Comparison of ENCODE assay signal across 11 cellular contexts in the genomic region with DNA sequence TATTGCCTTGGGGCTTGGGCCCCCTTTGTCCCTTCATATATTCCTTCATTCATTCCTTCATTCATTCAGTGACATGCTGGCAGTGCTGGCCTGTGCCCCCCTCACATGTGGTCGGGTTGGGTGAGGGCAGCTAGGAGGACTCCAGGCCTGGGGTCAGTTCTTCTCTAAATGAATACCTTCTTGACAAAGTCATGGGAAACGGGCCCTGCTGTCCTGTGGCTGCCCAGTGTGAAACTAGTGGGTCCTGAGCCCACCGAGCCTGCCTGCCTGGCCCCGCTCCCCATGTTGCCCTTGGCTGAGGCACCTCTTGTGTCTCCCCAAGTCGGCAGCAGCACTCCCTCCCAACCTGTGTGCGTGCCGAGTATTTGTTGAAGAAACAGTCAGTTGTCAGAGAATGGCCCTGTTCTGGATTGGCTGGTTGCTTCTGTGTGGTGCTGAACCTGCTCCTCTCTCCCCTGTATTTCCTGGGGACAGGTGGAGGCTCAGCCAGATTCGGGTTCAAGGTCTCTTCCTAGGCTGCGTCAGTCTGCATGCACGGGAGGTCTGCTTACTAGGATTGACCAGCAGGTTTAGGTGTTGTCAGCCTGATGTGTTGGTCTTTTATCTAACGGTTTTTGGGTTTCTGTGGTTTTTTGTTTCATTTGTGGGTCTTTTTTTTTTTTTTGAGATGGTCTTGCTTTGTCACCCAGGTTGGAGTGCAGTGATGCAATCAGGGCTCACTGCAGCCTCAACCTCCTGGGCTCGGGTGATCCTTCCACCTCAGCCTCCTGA. TPM values are rescaled to one million over a fixed set of nuclear protein-coding genes. Genes with fewer than 3 reads are reported as not detected.
A peak's percentile ranks its signal among the peaks of the same experiment; 100 is the strongest.
DNase-seq lines count a peak whose midpoint lies in the region; ATAC-seq and TF ChIP-seq lines count a peak whose summit lies in the region.
"Had no signal": no experiment of that assay in that cellular context is flagged by ENCODE, and none has a peak within 500 bp of the region (broad histone marks: within the 10 kb centered on the region; RNA-seq: fewer than 3 reads in every experiment).

No MANE protein-coding gene starts in this region.

- H4K20me1 ChIP-seq in IMR-90 (ENCODE audit: insufficient read depth, low read length) = no peaks in the 10 kb centered on the region; the same call in 1 of the 2 replicates

- H2AFZ ChIP-seq in IMR-90 (replicated peaks; ENCODE audit: low read length, poor library complexity) = no peak overlapping the region

- 90% methylated on average over 5 of the region's 12 CpGs; no CpG with 5 or more reads in 1 of the 2 experiments for WGBS in IMR-90 (ENCODE audit: extremely low coverage in 2 of 2, insufficient read length in 1 of 2), 2 experiments

- peaks cover 44% of the 10 kb centered on the region for H3K36me3 Mint-ChIP-seq in activated CD4-positive, alpha-beta T cell treated with anti-CD3 and anti-CD28 coated beads, Interleukin-2, amount 10 ng/mL, durations not matched to agents 7 days and 5 days (ENCODE audit: low read depth)
- H3K36me3 Mint-ChIP-seq in activated T-helper 2 cell treated with anti-CD3 and anti-CD28 coated beads, Interferon-gamma antibody, Interleukin-2, Interleukin-4, amounts not matched to agents 10 μg/mL and 5 μg/mL and 100 μg/mL, durations not matched to agents 14 hours and 24 hours and 36 hours (ENCODE audit: low read depth) = peaks cover 33% of the 10 kb centered on the region
- no peaks in the 10 kb centered on the region for H3K36me3 Mint-ChIP-seq in neural crest cell (ENCODE audit: low read depth)

- dilution Hi-C loops in IMR-90 (cut with HindIII; ENCODE audit: low sequenced_read_pairs, unreplicated experiment) = no loop called here

- no peak overlapping the region for H3K14ac ChIP-seq in IMR-90 (replicated peaks; ENCODE audit: low read depth, low read length)

- intact Hi-C loops in IMR-90 (cut with micrococcal nuclease) = no loop called here
- intact Hi-C loops in activated T-helper 2 cell treated with anti-CD3 and anti-CD28 coated beads, Interferon-gamma antibody, Interleukin-2, Interleukin-4, amounts not matched to agents 10 μg/mL and 5 μg/mL and 100 μg/mL, durations not matched to agents 14 hours and 24 hours and 36 hours (cut with micrococcal nuclease) = no loop called here

- H4K91ac ChIP-seq in IMR-90 (ENCODE audit: insufficient read depth, low read depth, low read length) = no peak overlapping the region

- no peak for ATAC-seq in IMR-90 (ENCODE audit: low read depth)
- ATAC-seq in GM18867 (IDR thresholded peaks at IDR 0.05; ENCODE audit: unreplicated experiment) = no peak
- ATAC-seq: upper lobe of right lung had no signal

- no peak overlapping the region for H3K27ac ChIP-seq in IMR-90 (ENCODE audit: insufficient read depth, low read length)
- H3K27ac ChIP-seq: coronary artery, upper lobe of right lung had no signal

- no peak overlapping the region for H3K56ac ChIP-seq in IMR-90 (ENCODE audit: extremely low read depth, insufficient read depth, low read length)

- no peaks in the 10 kb centered on the region for H3K9me3 ChIP-seq in IMR-90 (ENCODE audit: control insufficient read depth, insufficient read depth, low read length)
- H3K9me3 ChIP-seq: upper lobe of right lung had no signal

- H2BK20ac ChIP-seq in IMR-90 (ENCODE audit: low read depth, low read length) = no peak overlapping the region

- no peak overlapping the region for H3K23ac ChIP-seq in IMR-90 (ENCODE audit: low read depth, low read length)

- no peak for TF ChIP-seq RAD21 in IMR-90 (IDR thresholded peaks at IDR 0.05; ENCODE audit: low read length)

- H2BK120ac ChIP-seq in IMR-90 (ENCODE audit: low read depth, low read length) = no peak overlapping the region

- peaks cover 3% of the 10 kb centered on the region; the same call in 1 of the 2 replicates for H3K4me1 ChIP-seq in IMR-90 (ENCODE audit: control insufficient read depth, insufficient read depth, low read length)
- H3K4me1 ChIP-seq: upper lobe of right lung had no signal

- no peak overlapping the region for H3K4ac ChIP-seq in IMR-90 (ENCODE audit: low read depth, low read length)

- no peak for TF ChIP-seq POLR2A in IMR-90 (IDR thresholded peaks at IDR 0.05; ENCODE audit: low read depth, low read length)

- H3K27me3 ChIP-seq in IMR-90 (ENCODE audit: control insufficient read depth, insufficient read depth, low read length) = no peaks in the 10 kb centered on the region
- H3K27me3 ChIP-seq: upper lobe of right lung had no signal

- peaks cover 64% of the 10 kb centered on the region for H3K4me1 Mint-ChIP-seq in activated CD4-positive, alpha-beta T cell treated with anti-CD3 and anti-CD28 coated beads, Interleukin-2, amount 10 ng/mL, durations not matched to agents 7 days and 5 days
- peaks cover 40% of the 10 kb centered on the region for H3K4me1 Mint-ChIP-seq in activated T-helper 2 cell treated with anti-CD3 and anti-CD28 coated beads, Interferon-gamma antibody, Interleukin-2, Interleukin-4, amounts not matched to agents 10 μg/mL and 5 μg/mL and 100 μg/mL, durations not matched to agents 14 hours and 24 hours and 36 hours (ENCODE audit: low read depth)
- peaks cover 22% of the 10 kb centered on the region for H3K4me1 Mint-ChIP-seq in neural crest cell

- TF ChIP-seq CTCF in IMR-90 (conservative IDR thresholded peaks at IDR 0.05; ENCODE audit: low read depth, low read length) = no peak
- TF ChIP-seq CTCF in neural crest cell (conservative IDR thresholded peaks at IDR 0.05) = no peak

- H2AK5ac ChIP-seq in IMR-90 (ENCODE audit: low read depth, low read length) = no peak overlapping the region

- peak; percentile 46 for DNase-seq in activated CD4-positive, alpha-beta T cell treated with anti-CD3 and anti-CD28 coated beads, Interleukin-2, amount 10 ng/mL, durations not matched to agents 7 days and 5 days
- no peak for DNase-seq in activated CD4-positive, alpha-beta T cell treated with anti-CD3 and anti-CD28 coated beads, Interleukin-2, amount 50 U/mL, for 4 hours
- DNase-seq in IMR-90 = no peak
- DNase-seq in activated T-helper 2 cell treated with anti-CD3 and anti-CD28 coated beads, Interferon-gamma antibody, Interleukin-2, Interleukin-4, amounts not matched to agents 10 μg/mL and 5 μg/mL and 100 μg/mL, durations not matched to agents 14 hours and 24 hours and 36 hours (ENCODE audit: low spot score) = no peak
- DNase-seq in neural crest cell (ENCODE audit: low read depth, low spot score) = no peak
- no peak for DNase-seq in putamen (ENCODE audit: low spot score)
- DNase-seq in foreskin melanocyte = no peak
- DNase-seq: foreskin fibroblast, upper lobe of right lung had no signal

- in situ Hi-C loops in IMR-90 (cut with MboI; ENCODE audit: low sequenced_read_pairs) = no loop called here

- no peaks in the 10 kb centered on the region for H3K9me3 Mint-ChIP-seq in activated CD4-positive, alpha-beta T cell treated with anti-CD3 and anti-CD28 coated beads, Interleukin-2, amount 10 ng/mL, durations not matched to agents 7 days and 5 days
- H3K9me3 Mint-ChIP-seq in activated T-helper 2 cell treated with anti-CD3 and anti-CD28 coated beads, Interferon-gamma antibody, Interleukin-2, Interleukin-4, amounts not matched to agents 10 μg/mL and 5 μg/mL and 100 μg/mL, durations not matched to agents 14 hours and 24 hours and 36 hours = no peaks in the 10 kb centered on the region
- H3K9me3 Mint-ChIP-seq in neural crest cell = no peaks in the 10 kb centered on the region

- no peak overlapping the region for H2BK5ac ChIP-seq in IMR-90 (ENCODE audit: low read depth, low read length, poor library complexity, severe bottlenecking)

- peaks cover 40% of the 10 kb centered on the region for H3K36me3 ChIP-seq in IMR-90 (ENCODE audit: control insufficient read depth, insufficient read depth, low read length)

- POLR2A ChIA-PET in activated CD4-positive, alpha-beta T cell treated with anti-CD3 and anti-CD28 coated beads, Interleukin-2, amount 10 ng/mL, durations not matched to agents 7 days and 5 days (lab: Charles Lee) = no interaction called here
- POLR2A ChIA-PET in IMR-90 (lab: Charles Lee; ENCODE audit: unreplicated experiment) = no interaction called here

- H3K9me1 ChIP-seq in IMR-90 (ENCODE audit: insufficient read depth, low read length) = no peaks in the 10 kb centered on the region

- H3K79me1 ChIP-seq in IMR-90 (ENCODE audit: low read depth in 1 of 2, low read length in 2 of 2) = no peaks in the 10 kb centered on the region

- H3K27ac Mint-ChIP-seq in activated CD4-positive, alpha-beta T cell treated with anti-CD3 and anti-CD28 coated beads, Interleukin-2, amount 10 ng/mL, durations not matched to agents 7 days and 5 days = peak overlapping the region; percentile 91
- H3K27ac Mint-ChIP-seq in activated T-helper 2 cell treated with anti-CD3 and anti-CD28 coated beads, Interferon-gamma antibody, Interleukin-2, Interleukin-4, amounts not matched to agents 10 μg/mL and 5 μg/mL and 100 μg/mL, durations not matched to agents 14 hours and 24 hours and 36 hours = peak overlapping the region; percentile 92
- H3K27ac Mint-ChIP-seq in neural crest cell (ENCODE audit: unreplicated experiment) = peak overlapping the region; percentile 27

- H3K9ac ChIP-seq in IMR-90 (ENCODE audit: low read depth, low read length) = no peak overlapping the region

- no TSS peak for BruUV-seq in IMR-90 (replicated peaks; lab: Mats Ljungman, UMichigan)

- H3K27me3 Mint-ChIP-seq in activated CD4-positive, alpha-beta T cell treated with anti-CD3 and anti-CD28 coated beads, Interleukin-2, amount 10 ng/mL, durations not matched to agents 7 days and 5 days = no peaks in the 10 kb centered on the region
- H3K27me3 Mint-ChIP-seq in activated T-helper 2 cell treated with anti-CD3 and anti-CD28 coated beads, Interferon-gamma antibody, Interleukin-2, Interleukin-4, amounts not matched to agents 10 μg/mL and 5 μg/mL and 100 μg/mL, durations not matched to agents 14 hours and 24 hours and 36 hours (ENCODE audit: low read depth) = no peaks in the 10 kb centered on the region
- no peaks in the 10 kb centered on the region for H3K27me3 Mint-ChIP-seq in neural crest cell (ENCODE audit: low read depth)

- peak overlapping the region; percentile 26 for H2AK9ac ChIP-seq in IMR-90 (replicated peaks; ENCODE audit: low read depth, low read length, poor library complexity)

- H3K4me2 ChIP-seq in IMR-90 (ENCODE audit: low read depth, low read length) = no peak overlapping the region

- H3K4me3 ChIP-seq in IMR-90 (ENCODE audit: insufficient read depth, low read depth, low read length) = no peak overlapping the region
- H3K4me3 ChIP-seq: coronary artery, upper lobe of right lung had no signal

- no peak overlapping the region for H2BK15ac ChIP-seq in IMR-90 (ENCODE audit: low read depth, low read length)

- peak overlapping the region; percentile 49 for H3K4me3 Mint-ChIP-seq in activated CD4-positive, alpha-beta T cell treated with anti-CD3 and anti-CD28 coated beads, Interleukin-2, amount 10 ng/mL, durations not matched to agents 7 days and 5 days
- H3K4me3 Mint-ChIP-seq in activated T-helper 2 cell treated with anti-CD3 and anti-CD28 coated beads, Interferon-gamma antibody, Interleukin-2, Interleukin-4, amounts not matched to agents 10 μg/mL and 5 μg/mL and 100 μg/mL, durations not matched to agents 14 hours and 24 hours and 36 hours (ENCODE audit: low read depth) = peak overlapping the region; percentile 27
- no peak overlapping the region for H3K4me3 Mint-ChIP-seq in neural crest cell

- H4K5ac ChIP-seq in IMR-90 (ENCODE audit: low read depth, low read length) = no peak overlapping the region

- CTCF ChIA-PET in activated CD4-positive, alpha-beta T cell treated with anti-CD3 and anti-CD28 coated beads, Interleukin-2, amount 10 ng/mL, durations not matched to agents 7 days and 5 days (lab: Charles Lee) = interaction anchor here (1.2 to 2.7 kb wide), 4 partner anchors 9 to 157 kb away, joined by 3 to 9 read pairs (median 5); no protein-coding TSS in a partner anchor
- CTCF ChIA-PET in IMR-90 (lab: Yijun Ruan, JAX) = no interaction called here

- H3K18ac ChIP-seq in IMR-90 (ENCODE audit: low read depth, low read length) = no peak overlapping the region

- H4K8ac ChIP-seq in IMR-90 (ENCODE audit: low read depth in 2 of 2, low read length in 2 of 2) = no peak overlapping the region

RNA-seq across cellular contexts. Expression of a gene that starts 3.0 kb away (rescaled TPM):
- 1 to 10 TPM; 2.8 to 3.5 TPM for total RNA-seq in activated CD4-positive, alpha-beta T cell treated with anti-CD3 and anti-CD28 coated beads, Interleukin-2, amount 10 ng/mL, durations not matched to agents 7 days and 5 days
- total RNA-seq in IMR-90 (2012; rRNA removed) (under 0.01 TPM in 2 replicates), neural crest cell (3.5 and 3.6 TPM in 2 replicates)
- polyA plus RNA-seq in IMR-90 (2012; rRNA removed) = 0.67 and 0.75 TPM in 2 replicates
- polyA plus RNA-seq in IMR-90 (2012; cell fraction: cytosol; rRNA removed) = 0.27 and 0.51 TPM in 2 replicates
- polyA plus RNA-seq in IMR-90 (2012; cell fraction: nucleus; rRNA removed; ENCODE audit: low replicate concordance) = 5.5 and 8.5 TPM in 2 replicates
- 2.0 and 2.1 TPM in 2 replicates for total RNA-seq in activated T-helper 2 cell treated with anti-CD3 and anti-CD28 coated beads, Interferon-gamma antibody, Interleukin-2, Interleukin-4, amounts not matched to agents 10 μg/mL and 5 μg/mL and 100 μg/mL, durations not matched to agents 14 hours and 24 hours and 36 hours

RNA-seq across cellular contexts. Expression of a gene that starts 27.9 kb away (rescaled TPM):
- 10 to 100 TPM; 75.1 to 87.9 TPM for total RNA-seq in activated CD4-positive, alpha-beta T cell treated with anti-CD3 and anti-CD28 coated beads, Interleukin-2, amount 10 ng/mL, durations not matched to agents 7 days and 5 days
- 49.1 and 51.1 TPM in 2 replicates for total RNA-seq in IMR-90 (2012; rRNA removed)
- 50.7 and 52.3 TPM in 2 replicates for polyA plus RNA-seq in IMR-90 (2012; rRNA removed)
- polyA plus RNA-seq in IMR-90 (2012; cell fraction: cytosol; rRNA removed) = 31.2 and 35.4 TPM in 2 replicates
- 128 and 155 TPM in 2 replicates for polyA plus RNA-seq in IMR-90 (2012; cell fraction: nucleus; rRNA removed; ENCODE audit: low replicate concordance)
- 81.6 and 89.7 TPM in 2 replicates for total RNA-seq in activated T-helper 2 cell treated with anti-CD3 and anti-CD28 coated beads, Interferon-gamma antibody, Interleukin-2, Interleukin-4, amounts not matched to agents 10 μg/mL and 5 μg/mL and 100 μg/mL, durations not matched to agents 14 hours and 24 hours and 36 hours
- 105 and 108 TPM in 2 replicates for total RNA-seq in neural crest cell

Comparison
In these comparisons a context has a peak if more than half of its experiments do, and no peak if none do; other contexts are left out.
1. H3K27ac Mint-ChIP-seq: peak in every context shown above with its lines; median percentile 92 in activated T-helper 2 cell treated with anti-CD3 and anti-CD28 coated beads, Interferon-gamma antibody, Interleukin-2, Interleukin-4, amounts not matched to agents 10 μg/mL and 5 μg/mL and 100 μg/mL, durations not matched to agents 14 hours and 24 hours and 36 hours; 91 in activated CD4-positive, alpha-beta T cell treated with anti-CD3 and anti-CD28 coated beads, Interleukin-2, amount 10 ng/mL, durations not matched to agents 7 days and 5 days; 27 in neural crest cell.